Comparison of ENCODE assay signal across 8 cellular contexts in genomic region chr3:129278970-129279906, GRCh38. TPM values are rescaled to one million over a fixed set of nuclear protein-coding genes. Genes with fewer than 3 reads are reported as not detected.
DNase-seq lines count a peak whose midpoint lies in the region; ATAC-seq, FAIRE-seq and TF ChIP-seq lines count a peak whose summit lies in the region.

No MANE protein-coding gene starts in this region.

- no peak for ATAC-seq in GM19328 (IDR thresholded peaks at IDR 0.05; ENCODE audit: unreplicated experiment)

- no peaks in the 10 kb centered on the region for H3K9me3 Mint-ChIP-seq in T-helper 2 cell treated with Interferon-gamma antibody and Interleukin-4, amounts not matched to agents 5 μg/mL and 100 μg/mL, for 36 hours
- H3K9me3 Mint-ChIP-seq in brain (peaks cover 0 to 3% (median 0%) of the 10 kb centered on the region in 5 experiments), immature natural killer cell (no peaks in the 10 kb centered on the region)

- H3K36me3 Mint-ChIP-seq in T-helper 2 cell treated with Interferon-gamma antibody and Interleukin-4, amounts not matched to agents 5 μg/mL and 100 μg/mL, for 36 hours (ENCODE audit: low read depth): peaks cover 51% of the 10 kb centered on the region
- H3K36me3 Mint-ChIP-seq in brain (peaks cover 53% of the 10 kb centered on the region), immature natural killer cell (peaks cover 12 to 29% (median 20%) of the 10 kb centered on the region in 3 donors)

- H3K4me3 Mint-ChIP-seq in T-helper 2 cell treated with Interferon-gamma antibody and Interleukin-4, amounts not matched to agents 5 μg/mL and 100 μg/mL, for 36 hours: peak overlapping the region; percentile 97
- H3K4me3 Mint-ChIP-seq in brain: peak overlapping the region; percentile 95 to 99 (median 97)
- H3K4me3 Mint-ChIP-seq in immature natural killer cell: peak overlapping the region; percentile 94 to 97 (median 95)

- no peaks in the 10 kb centered on the region for H3K27me3 Mint-ChIP-seq in T-helper 2 cell treated with Interferon-gamma antibody and Interleukin-4, amounts not matched to agents 5 μg/mL and 100 μg/mL, for 36 hours (ENCODE audit: low read depth)
- H3K27me3 Mint-ChIP-seq in brain: peaks cover 8% of the 10 kb centered on the region
- peaks cover 0 to 8% (median 7%) of the 10 kb centered on the region in 3 donors for H3K27me3 Mint-ChIP-seq in immature natural killer cell (ENCODE audit: low read depth in 3 of 3)

- peak; percentile 56 for DNase-seq in GM10266 (ENCODE audit: extremely low spot score)
- peak; percentile 73 for DNase-seq in HTR-8/SVneo (ENCODE audit: insufficient read length, low spot score)
- DNase-seq in T-helper 2 cell treated with Interferon-gamma antibody and Interleukin-4, amounts not matched to agents 5 μg/mL and 100 μg/mL, for 36 hours (ENCODE audit: low spot score): peak; percentile 65
- peak; percentile 43 to 50 (median 43) for DNase-seq in immature natural killer cell
- DNase-seq in stimulated activated CD4-positive, alpha-beta T cell treated with anti-CD3 and anti-CD28 coated beads, Interleukin-12 subunit alpha, Interleukin-12 subunit beta, amount 100 ng/mL, for 48 hours (ENCODE audit: low read depth in 2 of 3, low spot score in 1 of 3): peak; percentile 48 to 50 (median 49)
- DNase-seq in NCI-H446 (lab: John Stamatoyannopoulos, UW): no peak

- H3K4me1 Mint-ChIP-seq in T-helper 2 cell treated with Interferon-gamma antibody and Interleukin-4, amounts not matched to agents 5 μg/mL and 100 μg/mL, for 36 hours (ENCODE audit: low read depth): peaks cover 48% of the 10 kb centered on the region
- H3K4me1 Mint-ChIP-seq in brain (peaks cover 33% of the 10 kb centered on the region), immature natural killer cell (peaks cover 28 to 37% of the 10 kb centered on the region in 2 donors)

- FAIRE-seq in HTR-8/SVneo (lab: Jason Lieb, UNC): peak; percentile 85

- peak overlapping the region; percentile 96 for H3K27ac Mint-ChIP-seq in T-helper 2 cell treated with Interferon-gamma antibody and Interleukin-4, amounts not matched to agents 5 μg/mL and 100 μg/mL, for 36 hours
- peak overlapping the region; percentile 91 to 98 (median 95) for H3K27ac Mint-ChIP-seq in brain
- peak overlapping the region; percentile 93 to 99 (median 96) for H3K27ac Mint-ChIP-seq in immature natural killer cell

- TF ChIP-seq CTCF in GM10266 (IDR thresholded peaks at IDR 0.05; ENCODE audit: control insufficient read depth, insufficient read depth, low read depth, missing control alignments) (no peak), brain (conservative IDR thresholded peaks at IDR 0.05) (no peak)

RNA-seq across cellular contexts. Expression of gene HMCES, which starts 0.6 kb away (rescaled TPM):
- 84.2 TPM for polyA plus RNA-seq in brain (ENCODE audit: insufficient read depth, low read depth, low replicate concordance)
- 100 to 1,000 TPM in 1 of 3 donors, 10 to 100 TPM in 2; 58.6 to 111 (median 78.1) TPM for polyA plus RNA-seq in immature natural killer cell

RNA-seq across cellular contexts. Expression of gene COPG1, which starts 29.8 kb away (rescaled TPM):
- polyA plus RNA-seq in brain (ENCODE audit: insufficient read depth, low read depth, low replicate concordance) (178 TPM), immature natural killer cell (100 to 1,000 TPM in 1 of 3 donors, 10 to 100 TPM in 2; 35.2 to 139 (median 64.6) TPM)

Comparison
In these comparisons a context has a peak if more than half of its experiments do, and no peak if none do; other contexts are left out.
1. DNase-seq: peak in GM10266 (single experiment), HTR-8/SVneo (single experiment), T-helper 2 cell treated with Interferon-gamma antibody and Interleukin-4, amounts not matched to agents 5 μg/mL and 100 μg/mL, for 36 hours (single experiment), immature natural killer cell (3 of 3) and stimulated activated CD4-positive, alpha-beta T cell treated with anti-CD3 and anti-CD28 coated beads, Interleukin-12 subunit alpha, Interleukin-12 subunit beta, amount 100 ng/mL, for 48 hours (3 of 3); none in NCI-H446 (0 of 2).
2. Peak in every context shown above with its lines, with median percentiles within 50 percentile points of each other: H3K27ac Mint-ChIP-seq and H3K4me3 Mint-ChIP-seq.